Comparison of ENCODE assay signal across 5 cellular contexts in genomic region chr10:125909491-125909890, GRCh38. TPM values are rescaled to one million over a fixed set of nuclear protein-coding genes. Genes with fewer than 3 reads are reported as not detected.
"Had no signal": no experiment of that assay in that cellular context is flagged by ENCODE, and none has a peak within 500 bp of the region (broad histone marks: within the 10 kb centered on the region; RNA-seq: fewer than 3 reads in every experiment).

No MANE protein-coding gene starts in this region.

RNA-seq across cellular contexts. Expression of gene FANK1, which starts 13.1 kb away (rescaled TPM):
- total RNA-seq: natural killer cell; natural killer cell treated with Interleukin-12 subunit alpha and Interleukin-12 subunit beta and Interleukin-15 and Interleukin-18, amount 100 ng/mL, for 72 hours; skeletal muscle tissue had no signal
- polyA plus RNA-seq: naive thymus-derived CD4-positive, alpha-beta T cell; naive thymus-derived CD8-positive, alpha-beta T cell had no signal
